ENCODE assay signal across 1 cellular context in genomic region chr2:157246212-157247067, GRCh38.
TF ChIP-seq lines count a peak whose summit lies in the region.

No MANE protein-coding gene starts in this region.

TF ChIP-seq in GM12878, 131 proteins besides CTCF, POLR2A, EP300 and RAD21 (continues in another document):
- TF ChIP-seq RELB (IDR thresholded peaks at IDR 0.05; ENCODE audit: low read depth) (no peak), MYC (IDR thresholded peaks at IDR 0.05; ENCODE audit: insufficient read depth, insufficient read length, insufficient replicate concordance, low read length, severe bottlenecking) (no peak), ATF7 (IDR thresholded peaks at IDR 0.05; ENCODE audit: low read depth) (no peak), SKIL (IDR thresholded peaks at IDR 0.05; ENCODE audit: low read depth, poor library complexity, severe bottlenecking) (no peak), HDAC6 (IDR thresholded peaks at IDR 0.05; ENCODE audit: unreplicated experiment) (no peak), ZNF622 (IDR thresholded peaks at IDR 0.05) (no peak), CREB1 (IDR thresholded peaks at IDR 0.05; ENCODE audit: low read depth) (no peak), MEF2B (IDR thresholded peaks at IDR 0.05; ENCODE audit: partially characterized antibody, poor library complexity, severe bottlenecking) (no peak), BHLHE40 (IDR thresholded peaks at IDR 0.05; ENCODE audit: borderline replicate concordance in 1 of 2, low read depth in 2 of 2, low read length in 1 of 2) (no peak), HDGF (IDR thresholded peaks at IDR 0.05) (no peak), FOXK2 (IDR thresholded peaks at IDR 0.05) (no peak), BRCA1 (IDR thresholded peaks at IDR 0.05; ENCODE audit: low read depth, low read length) (no peak), WRNIP1 (IDR thresholded peaks at IDR 0.05; ENCODE audit: borderline replicate concordance, low read depth, low read length) (no peak), KLF5 (IDR thresholded peaks at IDR 0.05; ENCODE audit: partially characterized antibody) (no peak), ASH2L (IDR thresholded peaks at IDR 0.05; ENCODE audit: borderline replicate concordance, low read depth) (no peak), ELK1 (IDR thresholded peaks at IDR 0.05; ENCODE audit: low read depth, low read length) (no peak), SUPT20H (IDR thresholded peaks at IDR 0.05; ENCODE audit: borderline replicate concordance, control insufficient read depth, low read depth, low read length) (no peak), KDM1A (IDR thresholded peaks at IDR 0.05; ENCODE audit: borderline replicate concordance) (no peak), PML (IDR thresholded peaks at IDR 0.05; ENCODE audit: low read length) (peak; percentile 35; the same call in 1 of the 2 replicates), SRF (IDR thresholded peaks at IDR 0.05; ENCODE audit: low read depth in 2 of 2, low read length in 2 of 2) (no peak), ZNF274 (IDR thresholded peaks at IDR 0.05; ENCODE audit: insufficient read depth, insufficient read length) (no peak), MEF2A (IDR thresholded peaks at IDR 0.05; ENCODE audit: insufficient read depth, low read depth, low read length) (0 out of 2 replicates have a peak, but pooled peaks have one; percentile 40), RAD51 (IDR thresholded peaks at IDR 0.05) (no peak), IKZF1 (conservative IDR thresholded peaks at IDR 0.05) (no peak), ETV6 (conservative IDR thresholded peaks at IDR 0.05 in 1 of 2, IDR thresholded peaks at IDR 0.05 in 1 of 2; ENCODE audit: borderline replicate concordance in 1 of 2, low read depth in 1 of 2) (peak in 1 of 2 experiments; percentile 30; a peak in 1 of 4 replicates), SREBF1 (IDR thresholded peaks at IDR 0.05; ENCODE audit: low read length) (no peak), JUND (IDR thresholded peaks at IDR 0.05; ENCODE audit: low read depth, low read length) (no peak), MTA3 (IDR thresholded peaks at IDR 0.05; ENCODE audit: borderline replicate concordance, low read length) (no peak), ZNF207 (IDR thresholded peaks at IDR 0.05; ENCODE audit: borderline replicate concordance) (no peak), SMC3 (IDR thresholded peaks at IDR 0.05; ENCODE audit: borderline replicate concordance, low read length) (no peak), STAT1 (conservative IDR thresholded peaks at IDR 0.05) (no peak), SPI1 (IDR thresholded peaks at IDR 0.05; ENCODE audit: borderline replicate concordance, insufficient read depth, low read depth, low read length) (no peak), TBL1XR1 (IDR thresholded peaks at IDR 0.05; ENCODE audit: low read depth, low read length) (no peak), ESRRA (IDR thresholded peaks at IDR 0.05; ENCODE audit: low read length) (no peak), SP1 (IDR thresholded peaks at IDR 0.05; ENCODE audit: low read depth, low read length) (no peak), JUNB (IDR thresholded peaks at IDR 0.05) (peak; percentile 97), CHD1 (IDR thresholded peaks at IDR 0.05; ENCODE audit: low read depth, low read length) (no peak), HDAC2 (IDR thresholded peaks at IDR 0.05) (no peak), EGR1 (IDR thresholded peaks at IDR 0.05; ENCODE audit: borderline replicate concordance in 1 of 2, low read depth in 2 of 2, low read length in 2 of 2) (no peak), ZNF384 (IDR thresholded peaks at IDR 0.05; ENCODE audit: borderline replicate concordance, low read depth, low read length) (no peak), NR2F1 (conservative IDR thresholded peaks at IDR 0.05) (no peak; the same call in 1 of the 2 replicates), MTA2 (IDR thresholded peaks at IDR 0.05; ENCODE audit: low read depth) (peak; percentile 65)
- TF ChIP-seq, protein P1, sequence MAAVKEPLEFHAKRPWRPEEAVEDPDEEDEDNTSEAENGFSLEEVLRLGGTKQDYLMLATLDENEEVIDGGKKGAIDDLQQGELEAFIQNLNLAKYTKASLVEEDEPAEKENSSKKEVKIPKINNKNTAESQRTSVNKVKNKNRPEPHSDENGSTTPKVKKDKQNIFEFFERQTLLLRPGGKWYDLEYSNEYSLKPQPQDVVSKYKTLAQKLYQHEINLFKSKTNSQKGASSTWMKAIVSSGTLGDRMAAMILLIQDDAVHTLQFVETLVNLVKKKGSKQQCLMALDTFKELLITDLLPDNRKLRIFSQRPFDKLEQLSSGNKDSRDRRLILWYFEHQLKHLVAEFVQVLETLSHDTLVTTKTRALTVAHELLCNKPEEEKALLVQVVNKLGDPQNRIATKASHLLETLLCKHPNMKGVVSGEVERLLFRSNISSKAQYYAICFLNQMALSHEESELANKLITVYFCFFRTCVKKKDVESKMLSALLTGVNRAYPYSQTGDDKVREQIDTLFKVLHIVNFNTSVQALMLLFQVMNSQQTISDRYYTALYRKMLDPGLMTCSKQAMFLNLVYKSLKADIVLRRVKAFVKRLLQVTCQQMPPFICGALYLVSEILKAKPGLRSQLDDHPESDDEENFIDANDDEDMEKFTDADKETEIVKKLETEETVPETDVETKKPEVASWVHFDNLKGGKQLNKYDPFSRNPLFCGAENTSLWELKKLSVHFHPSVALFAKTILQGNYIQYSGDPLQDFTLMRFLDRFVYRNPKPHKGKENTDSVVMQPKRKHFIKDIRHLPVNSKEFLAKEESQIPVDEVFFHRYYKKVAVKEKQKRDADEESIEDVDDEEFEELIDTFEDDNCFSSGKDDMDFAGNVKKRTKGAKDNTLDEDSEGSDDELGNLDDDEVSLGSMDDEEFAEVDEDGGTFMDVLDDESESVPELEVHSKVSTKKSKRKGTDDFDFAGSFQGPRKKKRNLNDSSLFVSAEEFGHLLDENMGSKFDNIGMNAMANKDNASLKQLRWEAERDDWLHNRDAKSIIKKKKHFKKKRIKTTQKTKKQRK (IDR thresholded peaks at IDR 0.05; ENCODE audit: low read depth, low read length): no peak
- TF ChIP-seq, protein P2, sequence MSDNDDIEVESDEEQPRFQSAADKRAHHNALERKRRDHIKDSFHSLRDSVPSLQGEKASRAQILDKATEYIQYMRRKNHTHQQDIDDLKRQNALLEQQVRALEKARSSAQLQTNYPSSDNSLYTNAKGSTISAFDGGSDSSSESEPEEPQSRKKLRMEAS (IDR thresholded peaks at IDR 0.05; ENCODE audit: low read depth, low read length): no peak
- TF ChIP-seq, protein P3, sequence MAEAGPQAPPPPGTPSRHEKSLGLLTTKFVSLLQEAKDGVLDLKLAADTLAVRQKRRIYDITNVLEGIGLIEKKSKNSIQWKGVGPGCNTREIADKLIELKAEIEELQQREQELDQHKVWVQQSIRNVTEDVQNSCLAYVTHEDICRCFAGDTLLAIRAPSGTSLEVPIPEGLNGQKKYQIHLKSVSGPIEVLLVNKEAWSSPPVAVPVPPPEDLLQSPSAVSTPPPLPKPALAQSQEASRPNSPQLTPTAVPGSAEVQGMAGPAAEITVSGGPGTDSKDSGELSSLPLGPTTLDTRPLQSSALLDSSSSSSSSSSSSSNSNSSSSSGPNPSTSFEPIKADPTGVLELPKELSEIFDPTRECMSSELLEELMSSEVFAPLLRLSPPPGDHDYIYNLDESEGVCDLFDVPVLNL (IDR thresholded peaks at IDR 0.05; ENCODE audit: low read depth, low read length): no peak
- TF ChIP-seq, protein P4, sequence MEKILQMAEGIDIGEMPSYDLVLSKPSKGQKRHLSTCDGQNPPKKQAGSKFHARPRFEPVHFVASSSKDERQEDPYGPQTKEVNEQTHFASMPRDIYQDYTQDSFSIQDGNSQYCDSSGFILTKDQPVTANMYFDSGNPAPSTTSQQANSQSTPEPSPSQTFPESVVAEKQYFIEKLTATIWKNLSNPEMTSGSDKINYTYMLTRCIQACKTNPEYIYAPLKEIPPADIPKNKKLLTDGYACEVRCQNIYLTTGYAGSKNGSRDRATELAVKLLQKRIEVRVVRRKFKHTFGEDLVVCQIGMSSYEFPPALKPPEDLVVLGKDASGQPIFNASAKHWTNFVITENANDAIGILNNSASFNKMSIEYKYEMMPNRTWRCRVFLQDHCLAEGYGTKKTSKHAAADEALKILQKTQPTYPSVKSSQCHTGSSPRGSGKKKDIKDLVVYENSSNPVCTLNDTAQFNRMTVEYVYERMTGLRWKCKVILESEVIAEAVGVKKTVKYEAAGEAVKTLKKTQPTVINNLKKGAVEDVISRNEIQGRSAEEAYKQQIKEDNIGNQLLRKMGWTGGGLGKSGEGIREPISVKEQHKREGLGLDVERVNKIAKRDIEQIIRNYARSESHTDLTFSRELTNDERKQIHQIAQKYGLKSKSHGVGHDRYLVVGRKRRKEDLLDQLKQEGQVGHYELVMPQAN (conservative IDR thresholded peaks at IDR 0.05): no peak
- TF ChIP-seq, protein P5, sequence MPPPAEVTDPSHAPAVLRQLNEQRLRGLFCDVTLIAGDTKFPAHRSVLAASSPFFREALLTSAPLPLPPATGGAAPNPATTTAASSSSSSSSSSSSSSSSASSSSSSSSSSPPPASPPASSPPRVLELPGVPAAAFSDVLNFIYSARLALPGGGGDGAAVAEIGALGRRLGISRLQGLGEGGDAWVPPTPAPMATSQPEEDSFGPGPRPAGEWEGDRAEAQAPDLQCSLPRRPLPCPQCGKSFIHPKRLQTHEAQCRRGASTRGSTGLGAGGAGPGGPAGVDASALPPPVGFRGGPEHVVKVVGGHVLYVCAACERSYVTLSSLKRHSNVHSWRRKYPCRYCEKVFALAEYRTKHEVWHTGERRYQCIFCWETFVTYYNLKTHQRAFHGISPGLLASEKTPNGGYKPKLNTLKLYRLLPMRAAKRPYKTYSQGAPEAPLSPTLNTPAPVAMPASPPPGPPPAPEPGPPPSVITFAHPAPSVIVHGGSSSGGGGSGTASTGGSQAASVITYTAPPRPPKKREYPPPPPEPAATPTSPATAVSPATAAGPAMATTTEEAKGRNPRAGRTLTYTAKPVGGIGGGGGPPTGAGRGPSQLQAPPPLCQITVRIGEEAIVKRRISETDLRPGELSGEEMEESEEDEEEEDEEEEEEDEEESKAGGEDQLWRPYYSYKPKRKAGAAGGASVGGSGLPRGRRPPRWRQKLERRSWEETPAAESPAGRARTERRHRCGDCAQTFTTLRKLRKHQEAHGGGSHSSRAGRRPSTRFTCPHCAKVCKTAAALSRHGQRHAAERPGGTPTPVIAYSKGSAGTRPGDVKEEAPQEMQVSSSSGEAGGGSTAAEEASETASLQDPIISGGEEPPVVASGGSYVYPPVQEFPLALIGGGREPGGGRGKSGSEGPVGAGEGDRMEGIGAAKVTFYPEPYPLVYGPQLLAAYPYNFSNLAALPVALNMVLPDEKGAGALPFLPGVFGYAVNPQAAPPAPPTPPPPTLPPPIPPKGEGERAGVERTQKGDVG (CRISPR knock-in tag; IDR thresholded peaks at IDR 0.05): no peak
- TF ChIP-seq, protein P6, sequence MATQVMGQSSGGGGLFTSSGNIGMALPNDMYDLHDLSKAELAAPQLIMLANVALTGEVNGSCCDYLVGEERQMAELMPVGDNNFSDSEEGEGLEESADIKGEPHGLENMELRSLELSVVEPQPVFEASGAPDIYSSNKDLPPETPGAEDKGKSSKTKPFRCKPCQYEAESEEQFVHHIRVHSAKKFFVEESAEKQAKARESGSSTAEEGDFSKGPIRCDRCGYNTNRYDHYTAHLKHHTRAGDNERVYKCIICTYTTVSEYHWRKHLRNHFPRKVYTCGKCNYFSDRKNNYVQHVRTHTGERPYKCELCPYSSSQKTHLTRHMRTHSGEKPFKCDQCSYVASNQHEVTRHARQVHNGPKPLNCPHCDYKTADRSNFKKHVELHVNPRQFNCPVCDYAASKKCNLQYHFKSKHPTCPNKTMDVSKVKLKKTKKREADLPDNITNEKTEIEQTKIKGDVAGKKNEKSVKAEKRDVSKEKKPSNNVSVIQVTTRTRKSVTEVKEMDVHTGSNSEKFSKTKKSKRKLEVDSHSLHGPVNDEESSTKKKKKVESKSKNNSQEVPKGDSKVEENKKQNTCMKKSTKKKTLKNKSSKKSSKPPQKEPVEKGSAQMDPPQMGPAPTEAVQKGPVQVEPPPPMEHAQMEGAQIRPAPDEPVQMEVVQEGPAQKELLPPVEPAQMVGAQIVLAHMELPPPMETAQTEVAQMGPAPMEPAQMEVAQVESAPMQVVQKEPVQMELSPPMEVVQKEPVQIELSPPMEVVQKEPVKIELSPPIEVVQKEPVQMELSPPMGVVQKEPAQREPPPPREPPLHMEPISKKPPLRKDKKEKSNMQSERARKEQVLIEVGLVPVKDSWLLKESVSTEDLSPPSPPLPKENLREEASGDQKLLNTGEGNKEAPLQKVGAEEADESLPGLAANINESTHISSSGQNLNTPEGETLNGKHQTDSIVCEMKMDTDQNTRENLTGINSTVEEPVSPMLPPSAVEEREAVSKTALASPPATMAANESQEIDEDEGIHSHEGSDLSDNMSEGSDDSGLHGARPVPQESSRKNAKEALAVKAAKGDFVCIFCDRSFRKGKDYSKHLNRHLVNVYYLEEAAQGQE (IDR thresholded peaks at IDR 0.05; ENCODE audit: low read depth, low read length): no peak
